Comparison of ENCODE assay signal across 19 cellular contexts in genomic region chr15:31305375-31305774, GRCh38. TPM values are rescaled to one million over a fixed set of nuclear protein-coding genes. Genes with fewer than 3 reads are reported as not detected.
DNase-seq lines count a peak whose midpoint lies in the region; ATAC-seq and TF ChIP-seq lines count a peak whose summit lies in the region.
"Had no signal": no experiment of that assay in that cellular context is flagged by ENCODE, and none has a peak within 500 bp of the region (broad histone marks: within the 10 kb centered on the region; RNA-seq: fewer than 3 reads in every experiment).

No MANE protein-coding gene starts in this region.

- no peak overlapping the region for H3K4me3 Mint-ChIP-seq in CD4-positive, CD25-positive, alpha-beta regulatory T cell
- H3K4me3 Mint-ChIP-seq in dendritic cell treated with granulocyte-macrophage colony-stimulating factor and Interleukin-4, amounts not matched to agents 40 ng/mL and 50 ng/mL, for 4 days = no peak overlapping the region
- peak overlapping the region; percentile 61 for H3K4me3 Mint-ChIP-seq in neural crest cell
- H3K4me3 Mint-ChIP-seq: activated naive CD8-positive, alpha-beta T cell treated with anti-CD3 and anti-CD28 coated beads, Interleukin-2, amount 10 ng/mL, durations not matched to agents 7 days and 5 days; nephron progenitor cell had no signal

- H3K23ac ChIP-seq in IMR-90 (ENCODE audit: low read depth, low read length) = no peak overlapping the region

- H2BK5ac ChIP-seq in IMR-90 (ENCODE audit: low read depth, low read length, poor library complexity, severe bottlenecking) = no peak overlapping the region

- H4K5ac ChIP-seq in IMR-90 (ENCODE audit: low read depth, low read length) = no peak overlapping the region

- POLR2A ChIA-PET in IMR-90 (lab: Charles Lee; ENCODE audit: unreplicated experiment) (no interaction called here), PC-9 (lab: Charles Lee; ENCODE audit: unreplicated experiment) (no interaction called here)

- peak overlapping the region; percentile 16 for H2AK9ac ChIP-seq in IMR-90 (replicated peaks; ENCODE audit: low read depth, low read length, poor library complexity)

- H4K91ac ChIP-seq in IMR-90 (ENCODE audit: insufficient read depth, low read depth, low read length) = no peak overlapping the region

- H3K4ac ChIP-seq in IMR-90 (ENCODE audit: low read depth, low read length) = no peak overlapping the region

- H4K20me1 ChIP-seq in IMR-90 (ENCODE audit: insufficient read depth, low read length) (no peaks in the 10 kb centered on the region; the same call in 1 of the 2 replicates), PC-9 (ENCODE audit: insufficient read depth) (no peaks in the 10 kb centered on the region)

- no peaks in the 10 kb centered on the region for H3K79me1 ChIP-seq in IMR-90 (ENCODE audit: low read depth in 1 of 2, low read length in 2 of 2)

- no peak overlapping the region for H3K4me3 ChIP-seq in CD4-positive, CD25-positive, alpha-beta regulatory T cell (ENCODE audit: low read depth, low read length)
- H3K4me3 ChIP-seq in IMR-90 (ENCODE audit: insufficient read depth, low read depth, low read length) (no peak overlapping the region), PC-9 (no peak overlapping the region), HAP-1 (no peak overlapping the region)
- H3K4me3 ChIP-seq: body of pancreas, SJSA1, spleen, transverse colon had no signal

- H3K14ac ChIP-seq in IMR-90 (replicated peaks; ENCODE audit: low read depth, low read length) = no peak overlapping the region

- no peak overlapping the region for H3K18ac ChIP-seq in IMR-90 (ENCODE audit: low read depth, low read length)

- in situ Hi-C loops in IMR-90 (cut with MboI; ENCODE audit: low sequenced_read_pairs) = no loop called here
- in situ Hi-C loops in HAP-1 (cut with MboI; ENCODE audit: low sequenced_read_pairs) = no loop called here

- H3K9me1 ChIP-seq in IMR-90 (ENCODE audit: insufficient read depth, low read length) = no peaks in the 10 kb centered on the region

- BruUV-seq in IMR-90 (replicated peaks; lab: Mats Ljungman, UMichigan) (no TSS peak), PC-9 (replicated peaks; lab: Mats Ljungman, UMichigan) (no TSS peak)

- H3K56ac ChIP-seq in IMR-90 (ENCODE audit: extremely low read depth, insufficient read depth, low read length) = no peak overlapping the region

- WGBS in IMR-90 (ENCODE audit: extremely low coverage in 2 of 2, insufficient read length in 1 of 2), 2 experiments = 40% methylated on average over 1 of the region's 2 CpGs; no CpG with 5 or more reads in 1 of the 2 experiments

- H3K27ac ChIP-seq in CD4-positive, CD25-positive, alpha-beta regulatory T cell (ENCODE audit: insufficient read depth, low read length, poor library complexity, severe bottlenecking) = no peak overlapping the region
- H3K27ac ChIP-seq in IMR-90 (ENCODE audit: insufficient read depth, low read length) (no peak overlapping the region), PC-9 (no peak overlapping the region)
- H3K27ac ChIP-seq: body of pancreas, SJSA1, transverse colon had no signal

- TF ChIP-seq CTCF in IMR-90 (conservative IDR thresholded peaks at IDR 0.05; ENCODE audit: low read depth, low read length) (no peak), neural crest cell (conservative IDR thresholded peaks at IDR 0.05) (no peak), PC-9 (conservative IDR thresholded peaks at IDR 0.05) (no peak)

- CTCF ChIA-PET in IMR-90 (lab: Yijun Ruan, JAX) (no interaction called here), PC-9 (lab: Charles Lee) (no interaction called here)

- H3K9me2 ChIP-seq in PC-9 (ENCODE audit: insufficient read depth) = no peaks in the 10 kb centered on the region

- no peak overlapping the region for H3K9ac ChIP-seq in IMR-90 (ENCODE audit: low read depth, low read length)

- H2BK15ac ChIP-seq in IMR-90 (ENCODE audit: low read depth, low read length) = no peak overlapping the region

- H3K9me3 Mint-ChIP-seq in CD4-positive, CD25-positive, alpha-beta regulatory T cell = no peaks in the 10 kb centered on the region
- no peaks in the 10 kb centered on the region for H3K9me3 Mint-ChIP-seq in dendritic cell treated with granulocyte-macrophage colony-stimulating factor and Interleukin-4, amounts not matched to agents 40 ng/mL and 50 ng/mL, for 4 days
- H3K9me3 Mint-ChIP-seq in neural crest cell = no peaks in the 10 kb centered on the region
- H3K9me3 Mint-ChIP-seq: activated naive CD8-positive, alpha-beta T cell treated with anti-CD3 and anti-CD28 coated beads, Interleukin-2, amount 10 ng/mL, durations not matched to agents 7 days and 5 days; H9; nephron progenitor cell had no signal

- H3K27me3 Mint-ChIP-seq in CD4-positive, CD25-positive, alpha-beta regulatory T cell = peaks cover 5% of the 10 kb centered on the region
- peaks cover 21% of the 10 kb centered on the region for H3K27me3 Mint-ChIP-seq in dendritic cell treated with granulocyte-macrophage colony-stimulating factor and Interleukin-4, amounts not matched to agents 40 ng/mL and 50 ng/mL, for 4 days
- H3K27me3 Mint-ChIP-seq in neural crest cell (ENCODE audit: low read depth) = peaks cover 3% of the 10 kb centered on the region

- intact Hi-C loops in IMR-90 (cut with micrococcal nuclease) = no loop called here
- intact Hi-C loops in dendritic cell treated with granulocyte-macrophage colony-stimulating factor and Interleukin-4, amounts not matched to agents 40 ng/mL and 50 ng/mL, for 4 days (cut with micrococcal nuclease) = no loop called here
- intact Hi-C loops in PC-9 (cut with micrococcal nuclease; ENCODE audit: unreplicated experiment) = no loop called here

- H2AFZ ChIP-seq in IMR-90 (replicated peaks; ENCODE audit: low read length, poor library complexity) (no peak overlapping the region), PC-9 (no peak overlapping the region)

- no peaks in the 10 kb centered on the region for H3K9me3 ChIP-seq in CD4-positive, CD25-positive, alpha-beta regulatory T cell (ENCODE audit: control insufficient read depth in 2 of 2, low read length in 2 of 2)
- no peaks in the 10 kb centered on the region for H3K9me3 ChIP-seq in IMR-90 (ENCODE audit: control insufficient read depth, insufficient read depth, low read length)
- H3K9me3 ChIP-seq in PC-9 (ENCODE audit: insufficient read depth, low read depth) = no peaks in the 10 kb centered on the region
- no peaks in the 10 kb centered on the region for H3K9me3 ChIP-seq in HAP-1
- H3K9me3 ChIP-seq: body of pancreas, SJSA1, spleen, transverse colon had no signal

- H2BK120ac ChIP-seq in IMR-90 (ENCODE audit: low read depth, low read length) = no peak overlapping the region

- H3K79me2 ChIP-seq in PC-9 (ENCODE audit: low read depth) = no peaks in the 10 kb centered on the region

- peaks cover 0 to 54% (median 22%) of the 10 kb centered on the region in 4 donors for H3K4me1 Mint-ChIP-seq in CD4-positive, CD25-positive, alpha-beta regulatory T cell
- peaks cover 60% of the 10 kb centered on the region for H3K4me1 Mint-ChIP-seq in dendritic cell treated with granulocyte-macrophage colony-stimulating factor and Interleukin-4, amounts not matched to agents 40 ng/mL and 50 ng/mL, for 4 days (ENCODE audit: low read depth)
- peaks cover 59% of the 10 kb centered on the region for H3K4me1 Mint-ChIP-seq in neural crest cell

- H3K36me3 ChIP-seq in CD4-positive, CD25-positive, alpha-beta regulatory T cell (ENCODE audit: control insufficient read depth, insufficient read depth, low read length) = no peaks in the 10 kb centered on the region
- no peaks in the 10 kb centered on the region for H3K36me3 ChIP-seq in IMR-90 (ENCODE audit: control insufficient read depth, insufficient read depth, low read length)
- no peaks in the 10 kb centered on the region for H3K36me3 ChIP-seq in PC-9 (ENCODE audit: low read depth)
- no peaks in the 10 kb centered on the region for H3K36me3 ChIP-seq in HAP-1 (replicated peaks)
- H3K36me3 ChIP-seq: SJSA1, spleen, transverse colon had no signal

- H3K36me3 Mint-ChIP-seq in CD4-positive, CD25-positive, alpha-beta regulatory T cell = no peaks in the 10 kb centered on the region
- H3K36me3 Mint-ChIP-seq in dendritic cell treated with granulocyte-macrophage colony-stimulating factor and Interleukin-4, amounts not matched to agents 40 ng/mL and 50 ng/mL, for 4 days (ENCODE audit: low read depth) = no peaks in the 10 kb centered on the region
- no peaks in the 10 kb centered on the region for H3K36me3 Mint-ChIP-seq in neural crest cell (ENCODE audit: low read depth)
- H3K36me3 Mint-ChIP-seq: activated naive CD8-positive, alpha-beta T cell treated with anti-CD3 and anti-CD28 coated beads, Interleukin-2, amount 10 ng/mL, durations not matched to agents 7 days and 5 days had no signal

- DNase-seq in CD4-positive, CD25-positive, alpha-beta regulatory T cell = no peak
- no peak for DNase-seq in IMR-90
- no peak for DNase-seq in neural crest cell (ENCODE audit: low read depth, low spot score)
- DNase-seq in PC-9 = no peak
- DNase-seq in HAP-1 (ENCODE audit: low spot score in 2 of 2) = no peak
- DNase-seq in NCI-H1048 (lab: John Stamatoyannopoulos, UW) = no peak
- DNase-seq: activated naive CD8-positive, alpha-beta T cell treated with anti-CD3 and anti-CD28 coated beads, Interleukin-2, amount 10 ng/mL, durations not matched to agents 7 days and 5 days; body of pancreas; dermis blood vessel endothelial cell; H9; kidney; NCI-H1694; nephron progenitor cell; PC-3; spleen; transverse colon had no signal

- no peaks in the 10 kb centered on the region for H3F3A ChIP-seq in PC-9 (ENCODE audit: insufficient read depth, low read depth)

- dilution Hi-C loops in IMR-90 (cut with HindIII; ENCODE audit: low sequenced_read_pairs, unreplicated experiment) = no loop called here

- no peaks in the 10 kb centered on the region for H3K27me3 ChIP-seq in CD4-positive, CD25-positive, alpha-beta regulatory T cell (ENCODE audit: control insufficient read depth, insufficient read depth, low read length)
- H3K27me3 ChIP-seq in IMR-90 (ENCODE audit: control insufficient read depth, insufficient read depth, low read length) (peaks cover 44% of the 10 kb centered on the region), PC-9 (ENCODE audit: insufficient read depth, low read depth) (peaks cover 54% of the 10 kb centered on the region), HAP-1 (ENCODE audit: low read depth) (no peaks in the 10 kb centered on the region)
- H3K27me3 ChIP-seq: body of pancreas, SJSA1, spleen, transverse colon had no signal

- H3K27ac Mint-ChIP-seq in CD4-positive, CD25-positive, alpha-beta regulatory T cell = peak overlapping the region in 2 of 3 donors; percentile 15 to 84
- H3K27ac Mint-ChIP-seq in dendritic cell treated with granulocyte-macrophage colony-stimulating factor and Interleukin-4, amounts not matched to agents 40 ng/mL and 50 ng/mL, for 4 days = peak overlapping the region; percentile 17
- peak overlapping the region; percentile 93 for H3K27ac Mint-ChIP-seq in neural crest cell (ENCODE audit: unreplicated experiment)
- H3K27ac Mint-ChIP-seq: activated naive CD8-positive, alpha-beta T cell treated with anti-CD3 and anti-CD28 coated beads, Interleukin-2, amount 10 ng/mL, durations not matched to agents 7 days and 5 days; nephron progenitor cell had no signal

- peaks cover 12% of the 10 kb centered on the region for H3K4me1 ChIP-seq in CD4-positive, CD25-positive, alpha-beta regulatory T cell (ENCODE audit: control insufficient read depth, insufficient read depth, low read length, poor library complexity, severe bottlenecking)
- H3K4me1 ChIP-seq in IMR-90 (ENCODE audit: control insufficient read depth, insufficient read depth, low read length) (no peaks in the 10 kb centered on the region), PC-9 (replicated peaks; ENCODE audit: insufficient read depth) (no peaks in the 10 kb centered on the region), HAP-1 (peaks cover 34% of the 10 kb centered on the region)
- H3K4me1 ChIP-seq: body of pancreas, SJSA1 had no signal

- no peak for TF ChIP-seq POLR2A in IMR-90 (IDR thresholded peaks at IDR 0.05; ENCODE audit: low read depth, low read length)

- no peak for TF ChIP-seq RAD21 in IMR-90 (IDR thresholded peaks at IDR 0.05; ENCODE audit: low read length)

- H3K4me2 ChIP-seq in IMR-90 (ENCODE audit: low read depth, low read length) (no peak overlapping the region), PC-9 (no peak overlapping the region)

- no peak overlapping the region for H2BK20ac ChIP-seq in IMR-90 (ENCODE audit: low read depth, low read length)

- no peak overlapping the region for H4K8ac ChIP-seq in IMR-90 (ENCODE audit: low read depth in 2 of 2, low read length in 2 of 2)

- H2AK5ac ChIP-seq in IMR-90 (ENCODE audit: low read depth, low read length) = no peak overlapping the region

- no peak for ATAC-seq in CD4-positive, CD25-positive, alpha-beta regulatory T cell (ENCODE audit: low read depth in 2 of 2)
- ATAC-seq in IMR-90 (ENCODE audit: low read depth) (no peak), HG02678 (IDR thresholded peaks at IDR 0.05; ENCODE audit: unreplicated experiment) (no peak)
- ATAC-seq: body of pancreas, PC-3 had no signal

RNA-seq across cellular contexts. Expression of gene KLF13, which starts 21.3 kb away (rescaled TPM):
- 227 TPM for total RNA-seq in CD4-positive, CD25-positive, alpha-beta regulatory T cell
- polyA plus RNA-seq in CD4-positive, CD25-positive, alpha-beta regulatory T cell = 10 to 100 TPM; 36.3 to 52.1 (median 47.7) TPM
- 9.5 and 10.8 TPM in 2 replicates for total RNA-seq in IMR-90 (2012; rRNA removed)
- 10.6 and 11.8 TPM in 2 replicates for polyA plus RNA-seq in IMR-90 (2012; rRNA removed)
- polyA plus RNA-seq in IMR-90 (2012; cell fraction: cytosol; rRNA removed) = 4.8 and 6.4 TPM in 2 replicates
- 5.8 and 7.8 TPM in 2 replicates for polyA plus RNA-seq in IMR-90 (2012; cell fraction: nucleus; rRNA removed; ENCODE audit: low replicate concordance)
- total RNA-seq in neural crest cell = 43.3 and 44.6 TPM in 2 replicates
- total RNA-seq in PC-9 (2021) = 2.5 and 3.4 TPM in 2 replicates

Comparison
In these comparisons a context has a peak if more than half of its experiments do, and no peak if none do; other contexts are left out.
1. H3K27ac Mint-ChIP-seq: peak in every context shown above with its lines; median percentile 93 in neural crest cell; 50 in CD4-positive, CD25-positive, alpha-beta regulatory T cell; 17 in dendritic cell treated with granulocyte-macrophage colony-stimulating factor and Interleukin-4, amounts not matched to agents 40 ng/mL and 50 ng/mL, for 4 days.